20 cellular contexts compared by ENCODE assay signal in genomic region chr3:82494977-82495489, GRCh38.
DNase-seq lines count a peak whose midpoint lies in the region; ATAC-seq, FAIRE-seq and TF ChIP-seq lines count a peak whose summit lies in the region.
"Had no signal": no experiment of that assay in that cellular context is flagged by ENCODE, and none has a peak within 500 bp of the region (broad histone marks: within the 10 kb centered on the region; RNA-seq: fewer than 3 reads in every experiment).

No MANE protein-coding gene starts in this region.

- TF ChIP-seq EP300 in GM12878 (IDR thresholded peaks at IDR 0.05; ENCODE audit: borderline replicate concordance in 1 of 2, control insufficient read depth in 1 of 2, low read depth in 2 of 2, low read length in 2 of 2): no peak

- H3K4me1 ChIP-seq in GM12878 (ENCODE audit: control insufficient read depth, insufficient read depth, low read length) (no peaks in the 10 kb centered on the region), foreskin keratinocyte (no peaks in the 10 kb centered on the region)
- H3K4me1 ChIP-seq: BE2C, HAP-1 had no signal

- H3K27me3 ChIP-seq in GM12878 (replicated peaks in 1 of 2; ENCODE audit: control insufficient read depth in 2 of 2, insufficient read depth in 2 of 2, low read length in 1 of 2) (no peaks in the 10 kb centered on the region), foreskin keratinocyte (no peaks in the 10 kb centered on the region)
- H3K27me3 ChIP-seq: BE2C had no signal

- no peak overlapping the region for H3K4me2 ChIP-seq in GM12878 (ENCODE audit: control insufficient read depth, insufficient read depth)
- H3K4me2 ChIP-seq: KMS-11 had no signal

- DNase-seq in GM12865 (ENCODE audit: low read depth) (peak; percentile 51), GM13977 (ENCODE audit: low spot score) (peak; percentile 15), GM12878 (ENCODE audit: low read depth, low spot score) (no peak), NCI-H2196 (lab: John Stamatoyannopoulos, UW; ENCODE audit: unreplicated experiment) (no peak), substantia nigra (lab: John Stamatoyannopoulos, UW) (no peak), middle frontal gyrus (ENCODE audit: extremely low spot score, low spot score) (no peak), foreskin keratinocyte (no peak)
- DNase-seq: BE2C; C1 segment of cervical spinal cord; CD4-positive, CD25-positive, alpha-beta regulatory T cell; CD8-positive, alpha-beta memory T cell; COR-L47; DMS 273 treated with DMSO at 0.1 percent for 48 hours; DMS79; GDM1; GM23248 had no signal

- 0% methylated on average over 1 of the region's 1 CpG for WGBS in GM12878 (ENCODE audit: insufficient coverage, insufficient replicate concordance, low lambda C conversion rate, missing lambda C conversion rate)

- no peak for FAIRE-seq in GM12878 (lab: Jason Lieb, UNC)

- POLR2A ChIA-PET in GM12878 (lab: Charles Lee): no interaction called here

- no peak overlapping the region for H3K27ac ChIP-seq in GM12878 (ENCODE audit: control insufficient read depth, insufficient read depth)
- H3K27ac ChIP-seq in substantia nigra (ENCODE audit: low read depth, low read length, poor library complexity, severe bottlenecking): no peak overlapping the region
- H3K27ac ChIP-seq in foreskin keratinocyte: no peak overlapping the region
- H3K27ac ChIP-seq: GM23248, HL-60, KMS-11 had no signal

- TF ChIP-seq RAD21 in GM12878 (IDR thresholded peaks at IDR 0.05; ENCODE audit: insufficient read depth, low read depth, low read length): no peak

- BruUV-seq in GM12878 (replicated peaks; lab: Mats Ljungman, UMichigan): no TSS peak

- TF ChIP-seq POLR2A in GM12878 (IDR thresholded peaks at IDR 0.05; ENCODE audit: low read depth, low read length): no peak

- SMC1A ChIA-PET in GM12878 (lab: Charles Lee; ENCODE audit: uncharacterized antibody, unreplicated experiment): no interaction called here

- no peak for TF ChIP-seq CTCF in GM12865 (IDR thresholded peaks at IDR 0.05; ENCODE audit: insufficient read depth, low read depth, low read length, missing control alignments)
- TF ChIP-seq CTCF in GM13977 (IDR thresholded peaks at IDR 0.05; ENCODE audit: extremely low read depth, insufficient read depth, missing control alignments): no peak
- TF ChIP-seq CTCF in GM12878 (IDR thresholded peaks at IDR 0.05 in 2 of 3, conservative IDR thresholded peaks at IDR 0.05 in 1 of 3; ENCODE audit: control insufficient read depth in 2 of 3, extremely low read depth in 1 of 3, insufficient read depth in 1 of 3, low read depth in 3 of 3, low read length in 3 of 3): no peak
- TF ChIP-seq CTCF in foreskin keratinocyte (conservative IDR thresholded peaks at IDR 0.05): no peak

- no peaks in the 10 kb centered on the region for H4K20me1 ChIP-seq in GM12878 (ENCODE audit: control insufficient read depth, insufficient read depth)

- RAD21 ChIA-PET in GM12878 (lab: Charles Lee; ENCODE audit: unreplicated experiment): no interaction called here

- in situ Hi-C loops in GM13977 (cut with MboI; ENCODE audit: low pct_unique_long_range_greater_than_20kb, low sequenced_read_pairs, unreplicated experiment): no loop called here
- in situ Hi-C loops in GM12878 (cut with MboI): no loop called here

- no peaks in the 10 kb centered on the region for H3K79me2 ChIP-seq in GM12878 (ENCODE audit: control insufficient read depth, insufficient read depth, low read length)

- H2AFZ ChIP-seq in GM12878 (ENCODE audit: control insufficient read depth, low read depth, low read length): no peak overlapping the region
- H2AFZ ChIP-seq: GM23248 had no signal

- CTCF ChIA-PET in GM12878 (lab: Yijun Ruan, JAX): interaction anchor here (1.2 kb wide), 1 partner anchor 490 kb away, joined by 3 read pairs; no protein-coding TSS in a partner anchor

- H3K9ac ChIP-seq in GM12878 (ENCODE audit: control insufficient read depth, insufficient read depth, low read length): no peak overlapping the region
- H3K9ac ChIP-seq: GM23248, KMS-11 had no signal

- no peaks in the 10 kb centered on the region for H3K9me3 ChIP-seq in GM12878 (replicated peaks; ENCODE audit: control insufficient read depth, insufficient read depth, low read length)
- H3K9me3 ChIP-seq: BE2C, HAP-1 had no signal

- intact Hi-C loops in GM12878 (cut with micrococcal nuclease; ENCODE audit: unreplicated experiment): loop anchor here (10.0 kb wide), 1 partner anchor 1030 kb away; no protein-coding TSS in a partner anchor

- H3K36me3 ChIP-seq in GM12878 (ENCODE audit: control insufficient read depth in 2 of 2, insufficient read depth in 2 of 2, low read length in 1 of 2): no peaks in the 10 kb centered on the region
- H3K36me3 ChIP-seq: BE2C, HAP-1 had no signal

- ATAC-seq in GM18870 (IDR thresholded peaks at IDR 0.05; ENCODE audit: unreplicated experiment): peak; percentile 48
- ATAC-seq in GM12878: peak; percentile 73
- no peak for ATAC-seq in foreskin keratinocyte

- no peak overlapping the region for H3K4me3 ChIP-seq in GM12865 (ENCODE audit: low read depth, low read length)
- H3K4me3 ChIP-seq in GM12878: no peak overlapping the region
- H3K4me3 ChIP-seq: GM23248, HAP-1 had no signal

TF ChIP-seq in GM12878, 131 proteins besides CTCF, POLR2A, EP300 and RAD21 (continues in another document):
- TF ChIP-seq, protein P1, sequence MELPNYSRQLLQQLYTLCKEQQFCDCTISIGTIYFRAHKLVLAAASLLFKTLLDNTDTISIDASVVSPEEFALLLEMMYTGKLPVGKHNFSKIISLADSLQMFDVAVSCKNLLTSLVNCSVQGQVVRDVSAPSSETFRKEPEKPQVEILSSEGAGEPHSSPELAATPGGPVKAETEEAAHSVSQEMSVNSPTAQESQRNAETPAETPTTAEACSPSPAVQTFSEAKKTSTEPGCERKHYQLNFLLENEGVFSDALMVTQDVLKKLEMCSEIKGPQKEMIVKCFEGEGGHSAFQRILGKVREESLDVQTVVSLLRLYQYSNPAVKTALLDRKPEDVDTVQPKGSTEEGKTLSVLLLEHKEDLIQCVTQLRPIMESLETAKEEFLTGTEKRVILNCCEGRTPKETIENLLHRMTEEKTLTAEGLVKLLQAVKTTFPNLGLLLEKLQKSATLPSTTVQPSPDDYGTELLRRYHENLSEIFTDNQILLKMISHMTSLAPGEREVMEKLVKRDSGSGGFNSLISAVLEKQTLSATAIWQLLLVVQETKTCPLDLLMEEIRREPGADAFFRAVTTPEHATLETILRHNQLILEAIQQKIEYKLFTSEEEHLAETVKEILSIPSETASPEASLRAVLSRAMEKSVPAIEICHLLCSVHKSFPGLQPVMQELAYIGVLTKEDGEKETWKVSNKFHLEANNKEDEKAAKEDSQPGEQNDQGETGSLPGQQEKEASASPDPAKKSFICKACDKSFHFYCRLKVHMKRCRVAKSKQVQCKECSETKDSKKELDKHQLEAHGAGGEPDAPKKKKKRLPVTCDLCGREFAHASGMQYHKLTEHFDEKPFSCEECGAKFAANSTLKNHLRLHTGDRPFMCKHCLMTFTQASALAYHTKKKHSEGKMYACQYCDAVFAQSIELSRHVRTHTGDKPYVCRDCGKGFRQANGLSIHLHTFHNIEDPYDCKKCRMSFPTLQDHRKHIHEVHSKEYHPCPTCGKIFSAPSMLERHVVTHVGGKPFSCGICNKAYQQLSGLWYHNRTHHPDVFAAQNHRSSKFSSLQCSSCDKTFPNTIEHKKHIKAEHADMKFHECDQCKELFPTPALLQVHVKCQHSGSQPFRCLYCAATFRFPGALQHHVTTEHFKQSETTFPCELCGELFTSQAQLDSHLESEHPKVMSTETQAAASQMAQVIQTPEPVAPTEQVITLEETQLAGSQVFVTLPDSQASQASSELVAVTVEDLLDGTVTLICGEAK (IDR thresholded peaks at IDR 0.05; ENCODE audit: borderline replicate concordance): no peak
- TF ChIP-seq FOXK2 (IDR thresholded peaks at IDR 0.05): no peak
- no peak for TF ChIP-seq SMARCA5 (IDR thresholded peaks at IDR 0.05)
- no peak for TF ChIP-seq ZNF384 (IDR thresholded peaks at IDR 0.05; ENCODE audit: borderline replicate concordance, low read depth, low read length)
- no peak for TF ChIP-seq TAF1 (IDR thresholded peaks at IDR 0.05; ENCODE audit: borderline replicate concordance, low read depth, low read length)
- TF ChIP-seq NFIC (IDR thresholded peaks at IDR 0.05; ENCODE audit: low read depth, low read length): peak; percentile 77; the same call in 1 of the 2 replicates
- TF ChIP-seq NR2F1 (conservative IDR thresholded peaks at IDR 0.05): no peak
- no peak for TF ChIP-seq BMI1 (IDR thresholded peaks at IDR 0.05; ENCODE audit: borderline replicate concordance)
- no peak for TF ChIP-seq STAT3 (IDR thresholded peaks at IDR 0.05; ENCODE audit: low read depth, low read length)
- no peak for TF ChIP-seq BCL11A (IDR thresholded peaks at IDR 0.05; ENCODE audit: low read depth, low read length)
- no peak for TF ChIP-seq YY1 (IDR thresholded peaks at IDR 0.05; ENCODE audit: low read depth, low read length)
- TF ChIP-seq HDGF (IDR thresholded peaks at IDR 0.05): no peak
- no peak for TF ChIP-seq ATF3 (IDR thresholded peaks at IDR 0.05; ENCODE audit: borderline replicate concordance, extremely low read depth, low read depth, low read length)
- TF ChIP-seq CEBPB (IDR thresholded peaks at IDR 0.05; ENCODE audit: borderline replicate concordance in 1 of 2, low read depth in 2 of 2, low read length in 2 of 2): no peak

Comparison
In these comparisons a context has a peak if more than half of its experiments do, and no peak if none do; other contexts are left out.
1. DNase-seq: peak in GM12865 (single experiment) and GM13977 (single experiment); none in GM12878 (single experiment), NCI-H2196 (single experiment), substantia nigra (0 of 49), middle frontal gyrus (single experiment) and foreskin keratinocyte (0 of 2).